In the genomic region with DNA sequence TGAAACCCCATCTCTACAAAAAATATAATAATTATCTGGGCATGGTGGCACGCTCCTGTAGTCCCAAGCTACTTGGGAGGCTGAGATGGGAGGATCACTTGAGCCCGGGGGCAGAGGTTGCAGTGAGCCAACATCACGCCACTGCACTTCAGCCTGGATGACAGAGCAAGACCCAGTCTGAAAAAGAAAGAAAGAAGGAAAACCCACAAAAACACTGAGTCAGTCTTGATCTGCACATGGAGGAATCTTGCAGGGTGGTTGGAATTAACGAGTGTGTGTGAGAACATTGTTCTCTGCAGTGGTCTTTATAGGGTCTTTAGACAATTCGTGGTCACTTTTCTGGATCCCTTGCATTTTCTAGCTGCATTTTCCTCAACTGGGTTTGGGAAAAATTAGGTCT, we compare ENCODE assay signal across 1 cellular context.
TF ChIP-seq lines count a peak whose summit lies in the region.

No MANE protein-coding gene starts in this region.

TF ChIP-seq in K562, 482 proteins besides CTCF, POLR2A, EP300 and RAD21:
- TF ChIP-seq NR2C2 (CRISPR knock-in tag; IDR thresholded peaks at IDR 0.05) (no peak), NR2C2 (tag; IDR thresholded peaks at IDR 0.05) (0 out of 2 replicates have a peak, but pooled peaks have one; percentile 18), CHD4 (IDR thresholded peaks at IDR 0.05; ENCODE audit: insufficient read depth, insufficient replicate concordance, low read depth, low read length, poor library complexity, severe bottlenecking) (no peak), THAP7 (CRISPR knock-in tag; IDR thresholded peaks at IDR 0.05) (no peak)
TF ChIP-seq in K562: peak in this region for 1.
